In the genomic region with DNA sequence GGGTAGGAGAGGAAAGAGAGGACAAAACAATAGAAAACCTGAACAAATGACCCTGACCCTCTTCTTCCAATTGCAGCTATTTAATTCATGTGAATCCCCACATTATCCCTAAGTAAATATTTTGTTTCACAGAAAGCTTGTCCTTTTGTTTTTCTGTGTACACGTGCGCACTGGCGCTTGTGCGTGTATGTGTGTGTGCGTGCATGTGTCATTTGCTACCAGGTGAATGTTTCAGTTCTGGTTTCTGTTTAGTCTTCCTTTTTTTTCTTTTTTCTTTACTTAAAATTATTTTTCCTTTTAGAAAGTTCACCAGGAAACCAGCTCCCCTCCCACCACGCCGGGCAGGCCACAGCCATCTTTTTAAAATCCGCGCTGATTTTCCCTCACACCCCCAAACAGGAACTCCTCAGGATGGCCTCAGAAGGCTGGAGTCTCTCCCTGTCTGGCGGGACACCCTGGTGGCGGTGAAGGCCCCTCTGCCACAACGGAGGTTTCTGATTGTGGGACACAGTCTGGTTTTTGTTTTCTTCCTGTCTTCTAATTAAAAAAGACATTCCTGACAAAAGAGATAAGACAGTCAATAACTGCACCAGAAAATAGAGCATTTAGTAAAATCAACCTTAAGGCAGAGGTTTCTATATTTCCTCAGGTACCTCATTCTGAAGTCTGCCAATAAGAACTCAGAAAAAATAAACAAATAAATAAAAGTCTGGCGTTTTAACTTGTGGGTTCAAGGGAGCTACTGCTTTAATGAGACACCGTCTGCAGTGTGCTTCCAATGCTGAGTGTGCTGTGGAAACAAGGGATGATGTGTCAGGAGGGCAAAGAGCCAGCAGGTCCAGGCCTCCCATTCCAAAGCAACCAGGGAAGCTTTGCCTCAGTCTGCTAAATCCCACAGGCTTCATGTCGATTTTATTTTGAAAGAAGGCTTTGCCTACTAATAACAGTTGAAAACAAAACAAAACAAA, we compare ENCODE assay signal across 9 cellular contexts. TPM values are rescaled to one million over a fixed set of nuclear protein-coding genes. Genes with fewer than 3 reads are reported as not detected.
DNase-seq lines count a peak whose midpoint lies in the region; ATAC-seq, FAIRE-seq and TF ChIP-seq lines count a peak whose summit lies in the region.
"Had no signal": no experiment of that assay in that cellular context is flagged by ENCODE, and none has a peak within 500 bp of the region (broad histone marks: within the 10 kb centered on the region; RNA-seq: fewer than 3 reads in every experiment).

No MANE protein-coding gene starts in this region.

- peak overlapping the region; percentile 26; the same call in 1 of the 2 replicates for H3K27ac Mint-ChIP-seq in GM23338

- TF ChIP-seq POLR2A in GM12891 (IDR thresholded peaks at IDR 0.05; ENCODE audit: low read depth, low read length) (no peak), suprapubic skin (IDR thresholded peaks at IDR 0.05) (no peak), sigmoid colon (IDR thresholded peaks at IDR 0.05) (no peak)

- H3K4me2 ChIP-seq in GM23338 (peak overlapping the region; percentile 25), OCI-LY3 (ENCODE audit: low read length) (peak overlapping the region; percentile 70)

- H4K20me1 ChIP-seq in GM23338 (replicated peaks; ENCODE audit: insufficient read depth): peaks cover 5% of the 10 kb centered on the region; the same call in 1 of the 2 replicates
- H4K20me1 ChIP-seq in OCI-LY3 (ENCODE audit: insufficient read depth, low read length): no peaks in the 10 kb centered on the region

- H2AFZ ChIP-seq in GM23338: no peak overlapping the region
- H2AFZ ChIP-seq in OCI-LY3 (ENCODE audit: low read depth, low read length): no peak overlapping the region

- H3K4me1 Mint-ChIP-seq in GM23338: peaks cover 27% of the 10 kb centered on the region

- H3K27me3 Mint-ChIP-seq in GM23338 (ENCODE audit: insufficient read depth, low read depth, poor library complexity): peaks cover 12% of the 10 kb centered on the region

- 76% methylated on average over 15 of the region's 15 CpGs for WGBS in suprapubic skin
- WGBS in sigmoid colon, 2 donors: 63 to 79% methylated on average over 15 of the region's 15 CpGs

- ATAC-seq in GM23338: peak; percentile 81

- H3K79me2 ChIP-seq in GM23338 (replicated peaks; ENCODE audit: insufficient read depth): no peaks in the 10 kb centered on the region
- H3K79me2 ChIP-seq in OCI-LY3 (ENCODE audit: low read length): no peaks in the 10 kb centered on the region

- intact Hi-C loops in sigmoid colon (cut with DNase I): no loop called here

- no peaks in the 10 kb centered on the region for H3K9me3 Mint-ChIP-seq in GM23338

- H3K36me3 ChIP-seq in GM23338 (ENCODE audit: insufficient read depth) (peaks cover 11% of the 10 kb centered on the region), OCI-LY3 (replicated peaks; ENCODE audit: low read depth, low read length) (peaks cover 74% of the 10 kb centered on the region), suprapubic skin (peaks cover 88% of the 10 kb centered on the region), sigmoid colon (peaks cover 8 to 83% (median 30%) of the 10 kb centered on the region in 4 donors)

- no peaks in the 10 kb centered on the region for H3K9me2 ChIP-seq in GM23338 (ENCODE audit: insufficient read depth)

- H3K27me3 ChIP-seq in GM23338 (ENCODE audit: insufficient read depth) (no peaks in the 10 kb centered on the region), OCI-LY3 (ENCODE audit: low read depth, low read length) (no peaks in the 10 kb centered on the region), suprapubic skin (no peaks in the 10 kb centered on the region), sigmoid colon (no peaks in the 10 kb centered on the region)

- peak; percentile 78 for FAIRE-seq in GM12891 (lab: Jason Lieb, UNC)

- TF ChIP-seq EP300 in suprapubic skin (IDR thresholded peaks at IDR 0.05): no peak
- TF ChIP-seq EP300 in sigmoid colon (IDR thresholded peaks at IDR 0.05): no peak

- H3K9ac ChIP-seq in OCI-LY3 (ENCODE audit: low read length): peak overlapping the region; percentile 61

- H3K36me3 Mint-ChIP-seq in GM23338 (ENCODE audit: low read depth): peaks cover 56% of the 10 kb centered on the region

- H3K4me1 ChIP-seq in GM23338 (ENCODE audit: insufficient read depth) (peaks cover 30% of the 10 kb centered on the region), OCI-LY3 (ENCODE audit: low read length) (peaks cover 37% of the 10 kb centered on the region), suprapubic skin (peaks cover 13% of the 10 kb centered on the region), sigmoid colon (no peaks in the 10 kb centered on the region)

- no peaks in the 10 kb centered on the region for H3K9me3 ChIP-seq in OCI-LY3 (ENCODE audit: insufficient read depth, low read length)
- no peaks in the 10 kb centered on the region for H3K9me3 ChIP-seq in suprapubic skin
- H3K9me3 ChIP-seq in sigmoid colon: no peaks in the 10 kb centered on the region

- H3K4me3 ChIP-seq in GM23338 (no peak overlapping the region), OCI-LY3 (ENCODE audit: low read length) (peak overlapping the region; percentile 46), suprapubic skin (no peak overlapping the region), sigmoid colon (no peak overlapping the region)

- H3F3A ChIP-seq in GM23338 (replicated peaks; ENCODE audit: low read depth): no peaks in the 10 kb centered on the region; the same call in 1 of the 2 replicates

- no peak overlapping the region; the same call in 2 of the 3 replicates for H3K4me3 Mint-ChIP-seq in GM23338

- H3K27ac ChIP-seq in GM23338 (ENCODE audit: low read depth): no peak overlapping the region
- peak overlapping the region; percentile 78 for H3K27ac ChIP-seq in OCI-LY3 (ENCODE audit: low read length)
- no peak overlapping the region for H3K27ac ChIP-seq in suprapubic skin
- no peak overlapping the region for H3K27ac ChIP-seq in sigmoid colon

- TF ChIP-seq CTCF in GM23338 (conservative IDR thresholded peaks at IDR 0.05; ENCODE audit: low read depth in 2 of 2) (peak; percentile 46 to 51; a peak in 3 of 4 replicates), OCI-LY3 (IDR thresholded peaks at IDR 0.05; ENCODE audit: low read depth, low read length) (0 out of 2 replicates have a peak, but pooled peaks have one; percentile 12), suprapubic skin (IDR thresholded peaks at IDR 0.05) (no peak), sigmoid colon (IDR thresholded peaks at IDR 0.05) (no peak)

- DNase-seq in GM12891 (ENCODE audit: insufficient read length, low spot score) (no peak), GM23338 (ENCODE audit: low spot score) (peak; percentile 46), kidney glomerular epithelial cell (lab: John Stamatoyannopoulos, UW) (peak; percentile 30), suprapubic skin (ENCODE audit: low spot score in 2 of 2) (no peak), cortex of kidney (lab: John Stamatoyannopoulos, UW) (no peak), sigmoid colon (no peak)
- DNase-seq in stimulated activated CD4-positive, alpha-beta T cell treated with anti-CD3 and anti-CD28 coated beads, Interleukin-12 subunit alpha, Interleukin-12 subunit beta, amount 100 ng/mL, for 4 hours: no peak
- DNase-seq: activated CD4-positive, alpha-beta T cell treated with anti-CD3 and anti-CD28 coated beads for 48 hours had no signal

TF ChIP-seq in GM12891, 5 proteins besides CTCF, POLR2A, EP300 and RAD21:
- TF ChIP-seq TAF1 (IDR thresholded peaks at IDR 0.05; ENCODE audit: low read depth, low read length): no peak
- TF ChIP-seq POU2F2 (IDR thresholded peaks at IDR 0.05; ENCODE audit: low read depth, low read length): no peak
- TF ChIP-seq POLR2AphosphoS5 (IDR thresholded peaks at IDR 0.05; ENCODE audit: low read depth, low read length): no peak
- TF ChIP-seq PAX5 (IDR thresholded peaks at IDR 0.05; ENCODE audit: insufficient read depth, low read length, severe bottlenecking): no peak
- peak; percentile 85 for TF ChIP-seq SPI1 (IDR thresholded peaks at IDR 0.05; ENCODE audit: low read depth, low read length)
TF ChIP-seq in GM12891: peak in this region for 1.

TF ChIP-seq in GM23338, 12 proteins besides CTCF, POLR2A, EP300 and RAD21:
- TF ChIP-seq ZNF114 (CRISPR knock-in tag; IDR thresholded peaks at IDR 0.05): no peak

RNA-seq across cellular contexts. Expression of gene IRF5, which starts 17.4 kb away (rescaled TPM):
- 66.9 TPM for polyA plus RNA-seq in GM12891 (2012; ENCODE audit: low read depth, missing spikeins)
- total RNA-seq in GM23338 (2014; rRNA removed; shearing (Covaris generic)): 1.1 and 3.7 TPM in 2 replicates
- polyA plus RNA-seq in GM23338 (2016; fragmentation: Nextera tagmentation; extraction: Ambion mirVana) (0.37 and 1.9 TPM in 2 replicates), sigmoid colon (10 to 100 TPM in 1 of 3 donors, 1 to 10 TPM in 2; 4.6 to 11.3 (median 4.8) TPM)
- total RNA-seq in suprapubic skin (10 to 100 TPM in 3 of 4 donors, 1 to 10 TPM in 1; 8.9 to 22.8 (median 18.6) TPM), sigmoid colon (10 to 100 TPM in 1 of 4 donors, 1 to 10 TPM in 3; 6.0 to 15.3 (median 8.1) TPM)

RNA-seq across cellular contexts. Expression of gene KCP, which starts 44.6 kb away (rescaled TPM):
- polyA plus RNA-seq in GM12891 (2012; ENCODE audit: low read depth, missing spikeins): 1.3 TPM
- 0.76 and 1.3 TPM in 2 replicates for total RNA-seq in GM23338 (2014; rRNA removed; shearing (Covaris generic))
- 0.99 and 1.1 TPM in 2 replicates for polyA plus RNA-seq in GM23338 (2016; fragmentation: Nextera tagmentation; extraction: Ambion mirVana)
- under 1 TPM; 0.17 to 0.57 (median 0.36) TPM for total RNA-seq in suprapubic skin
- total RNA-seq in sigmoid colon: under 1 TPM in 3 of 4 donors, not detected in 1; 0.14 to 0.36 (median 0.28) TPM
- under 1 TPM in 1 of 3 donors, not detected in 2; 0.42 TPM for polyA plus RNA-seq in sigmoid colon

Comparison
In these comparisons a context has a peak if more than half of its experiments do, and no peak if none do; other contexts are left out.
1. DNase-seq: peak in GM23338 (single experiment) and kidney glomerular epithelial cell (single experiment); none in GM12891 (single experiment), suprapubic skin (0 of 2), cortex of kidney (single experiment), sigmoid colon (single experiment) and stimulated activated CD4-positive, alpha-beta T cell treated with anti-CD3 and anti-CD28 coated beads, Interleukin-12 subunit alpha, Interleukin-12 subunit beta, amount 100 ng/mL, for 4 hours (single experiment).
2. CTCF ChIP-seq: peak in GM23338 (2 of 2) and OCI-LY3 (single experiment); none in suprapubic skin (0 of 2) and sigmoid colon (0 of 4).